In the genomic region with DNA sequence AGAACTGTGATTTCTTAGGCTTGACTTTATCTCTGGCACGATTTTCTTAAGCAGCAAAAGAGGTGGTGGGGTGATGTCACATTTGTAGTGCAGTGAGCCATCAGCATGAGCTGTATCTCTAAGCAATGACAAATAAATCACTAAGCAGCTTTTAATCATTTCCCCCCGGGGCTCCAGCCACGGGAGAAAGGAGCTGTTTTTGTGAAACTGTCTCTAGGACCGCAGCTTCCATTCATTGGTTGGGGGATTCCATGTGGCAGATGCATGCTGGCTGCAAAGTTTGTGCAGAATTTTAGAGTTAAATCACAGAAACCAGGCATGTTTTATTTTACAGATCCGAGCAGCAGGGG, we compare ENCODE assay signal across 8 cellular contexts. TPM values are rescaled to one million over a fixed set of nuclear protein-coding genes. Genes with fewer than 3 reads are reported as not detected.
DNase-seq lines count a peak whose midpoint lies in the region; ATAC-seq, FAIRE-seq and TF ChIP-seq lines count a peak whose summit lies in the region.

No MANE protein-coding gene starts in this region.

- 1 to 2% methylated on average over 5 of the region's 5 CpGs for WGBS in esophagus, 2 donors
- WGBS in ovary, 3 donors = 0 to 1% (median 0%) methylated on average over 5 of the region's 5 CpGs

- no peaks in the 10 kb centered on the region for H3K9me3 ChIP-seq in esophagus (ENCODE audit: control insufficient read depth in 2 of 2, insufficient read depth in 1 of 2, low read depth in 1 of 2, low read length in 1 of 2)
- H3K9me3 ChIP-seq in ovary = no peaks in the 10 kb centered on the region

- TF ChIP-seq POLR2A in ovary (IDR thresholded peaks at IDR 0.05) = no peak

- TF ChIP-seq EP300 in ovary (IDR thresholded peaks at IDR 0.05) = no peak

- H3K4me1 ChIP-seq in esophagus (ENCODE audit: control insufficient read depth in 2 of 2, insufficient read depth in 2 of 2, low read length in 1 of 2) = peaks cover 6 to 9% of the 10 kb centered on the region in 2 donors
- H3K4me1 ChIP-seq in ovary (ENCODE audit: insufficient read depth) = no peaks in the 10 kb centered on the region

- H3K27ac ChIP-seq in esophagus (ENCODE audit: low read depth in 2 of 2, low read length in 1 of 2) = peak overlapping the region; percentile 72 to 88
- peak overlapping the region in 1 of 2 donors; percentile 90 for H3K27ac ChIP-seq in ovary

- peak; percentile 49 for ATAC-seq in GM18511 (IDR thresholded peaks at IDR 0.05; ENCODE audit: unreplicated experiment)
- peak; percentile 38 for ATAC-seq in HG02610 (IDR thresholded peaks at IDR 0.05; ENCODE audit: unreplicated experiment)

- no peak for TF ChIP-seq CTCF in ovary (IDR thresholded peaks at IDR 0.05)

- H3K27me3 ChIP-seq in esophagus (ENCODE audit: control insufficient read depth in 1 of 2, insufficient read depth in 2 of 2, low read length in 2 of 2) (no peaks in the 10 kb centered on the region), ovary (no peaks in the 10 kb centered on the region)

- in situ Hi-C loops in SK-MEL-5 (cut with HindIII; ENCODE audit: low pct_unique_long_range_greater_than_20kb, low sequenced_read_pairs) = no loop called here

- H3K4me3 ChIP-seq in esophagus (ENCODE audit: low read depth in 1 of 2, low read length in 2 of 2) (peak overlapping the region; percentile 40 to 58), ovary (peak overlapping the region; percentile 50)

- peaks cover 0 to 2% of the 10 kb centered on the region in 2 donors for H3K36me3 ChIP-seq in esophagus (ENCODE audit: control insufficient read depth in 2 of 2, insufficient read depth in 2 of 2, low read length in 1 of 2)
- H3K36me3 ChIP-seq in ovary = no peaks in the 10 kb centered on the region

- peak; percentile 46 for DNase-seq in SK-MEL-5 (ENCODE audit: low read depth, low spot score)
- DNase-seq in ovary = no peak
- DNase-seq in NCI-H2227 (lab: John Stamatoyannopoulos, UW; ENCODE audit: unreplicated experiment) = no peak
- no peak for DNase-seq in OCI-M1 (lab: John Stamatoyannopoulos, UW)
- DNase-seq in frontal cortex (ENCODE audit: low spot score in 2 of 2) = no peak

- intact Hi-C loops in ovary (cut with DNase I) = loop anchor here in 1 of 4 donors (10.0 kb wide), 1 partner anchor 305 kb away; no protein-coding TSS in a partner anchor

- no peak for FAIRE-seq in frontal cortex (lab: Jason Lieb, UNC)

RNA-seq across cellular contexts. Expression of a gene that starts 0.5 kb away (rescaled TPM):
- 1.5 and 3.7 TPM in 2 replicates for total RNA-seq in SK-MEL-5 (2014; rRNA removed; shearing (Covaris generic))
- 5.7 and 6.4 TPM in 2 replicates for polyA plus RNA-seq in SK-MEL-5 (2015; cell fraction: cytosol; rRNA removed)
- polyA plus RNA-seq in SK-MEL-5 (2015; cell fraction: nucleus; rRNA removed) = 3.0 and 10.0 TPM in 2 replicates
- polyA plus RNA-seq in esophagus (10 to 100 TPM; 18.3 to 22.2 TPM), ovary (10 to 100 TPM in 1 of 2 donors, 1 to 10 TPM in 1; 7.2 to 23.3 TPM)
- total RNA-seq in ovary (10 to 100 TPM; 15.7 to 47.1 (median 23.0) TPM), frontal cortex (4.1 TPM)
